28 cellular contexts compared by ENCODE assay signal in genomic region chr3:66237551-66237950, GRCh38.
"Had no signal": no experiment of that assay in that cellular context is flagged by ENCODE, and none has a peak within 500 bp of the region (broad histone marks: within the 10 kb centered on the region; RNA-seq: fewer than 3 reads in every experiment).

No MANE protein-coding gene starts in this region.

- H3K9me2 ChIP-seq: SK-N-SH had no signal

- FAIRE-seq: bronchial epithelial cell had no signal

- H3K27me3 Mint-ChIP-seq: activated CD4-positive, alpha-beta memory T cell treated with anti-CD3 and anti-CD28 coated beads for 36 hours; activated CD4-positive, alpha-beta T cell treated with anti-CD3 and anti-CD28 coated beads, Interleukin-2, amount 10 ng/mL, durations not matched to agents 7 days and 5 days; central memory CD8-positive, alpha-beta T cell had no signal

- H3K9ac ChIP-seq: SK-N-SH had no signal

- H3K9me3 ChIP-seq: body of pancreas, SJCRH30, SK-N-SH had no signal

- DNase-seq: activated CD4-positive, alpha-beta memory T cell treated with anti-CD3 and anti-CD28 coated beads for 36 hours; activated CD4-positive, alpha-beta T cell treated with anti-CD3 and anti-CD28 coated beads, Interleukin-2, amount 10 ng/mL, durations not matched to agents 7 days and 5 days; activated CD4-positive, CD25-positive, alpha-beta regulatory T cell treated with anti-CD3 and anti-CD28 coated beads, Interleukin-2, amount 50 U/mL, for 72 hours; activated CD8-positive, alpha-beta memory T cell treated with anti-CD3 and anti-CD28 coated beads for 24 hours; activated gamma-delta T cell treated with Interleukin-2 at 50 U/mL for 16 hours; activated naive CD4-positive, alpha-beta T cell treated with anti-CD3 and anti-CD28 coated beads, Interleukin-2, amount 50 U/mL, for 16 hours; activated T-cell treated with anti-CD3 and anti-CD28 coated beads, Interleukin-2, amount 50 U/mL, for 4 hours; aorta; body of pancreas; KG1; MV-4-11; NCI-H1092 treated with DMSO at 0.1 percent for 48 hours; NCI-H1417 treated with DMSO at 0.1 percent for 48 hours; NCI-H1694; NCI-H2029; NCI-H2107; NCI-H510A treated with DMSO at 0.1 percent for 48 hours; NCI-H69; NK-92 treated with Interleukin-12 subunit alpha and Interleukin-12 subunit beta, amount 100 ng/mL, for 24 hours; OCI-M1; RPMI8226; SJCRH30; SK-N-SH had no signal

- H3K4me1 ChIP-seq: SJCRH30 had no signal

- H3K4me3 Mint-ChIP-seq: activated CD4-positive, alpha-beta memory T cell treated with anti-CD3 and anti-CD28 coated beads for 36 hours; activated CD4-positive, alpha-beta T cell treated with anti-CD3 and anti-CD28 coated beads, Interleukin-2, amount 10 ng/mL, durations not matched to agents 7 days and 5 days; activated T-cell treated with anti-CD3 and anti-CD28 coated beads, Interleukin-2, amount 50 U/mL, for 4 hours; central memory CD8-positive, alpha-beta T cell had no signal

- H3K27me3 ChIP-seq: body of pancreas, SJCRH30 had no signal

- H3K36me3 ChIP-seq: SJCRH30 had no signal

- H3K27ac Mint-ChIP-seq: activated CD4-positive, alpha-beta memory T cell treated with anti-CD3 and anti-CD28 coated beads for 36 hours; activated CD4-positive, alpha-beta T cell treated with anti-CD3 and anti-CD28 coated beads, Interleukin-2, amount 10 ng/mL, durations not matched to agents 7 days and 5 days; activated T-helper 2 cell treated with anti-CD3 and anti-CD28 coated beads, Interferon-gamma antibody, Interleukin-2, Interleukin-4, amounts not matched to agents 10 μg/mL and 5 μg/mL and 100 μg/mL, durations not matched to agents 14 hours and 24 hours and 36 hours had no signal

- H3K4me3 ChIP-seq: body of pancreas, SJCRH30 had no signal

- H3K27ac ChIP-seq: body of pancreas, SJCRH30 had no signal

- H3K4me2 ChIP-seq: SK-N-SH had no signal

- ATAC-seq: activated T-cell treated with anti-CD3 and anti-CD28 coated beads, Interleukin-2, amount 50 U/mL, for 4 hours; body of pancreas; Panc1; Right ventricle myocardium inferior had no signal
